In the genomic region with DNA sequence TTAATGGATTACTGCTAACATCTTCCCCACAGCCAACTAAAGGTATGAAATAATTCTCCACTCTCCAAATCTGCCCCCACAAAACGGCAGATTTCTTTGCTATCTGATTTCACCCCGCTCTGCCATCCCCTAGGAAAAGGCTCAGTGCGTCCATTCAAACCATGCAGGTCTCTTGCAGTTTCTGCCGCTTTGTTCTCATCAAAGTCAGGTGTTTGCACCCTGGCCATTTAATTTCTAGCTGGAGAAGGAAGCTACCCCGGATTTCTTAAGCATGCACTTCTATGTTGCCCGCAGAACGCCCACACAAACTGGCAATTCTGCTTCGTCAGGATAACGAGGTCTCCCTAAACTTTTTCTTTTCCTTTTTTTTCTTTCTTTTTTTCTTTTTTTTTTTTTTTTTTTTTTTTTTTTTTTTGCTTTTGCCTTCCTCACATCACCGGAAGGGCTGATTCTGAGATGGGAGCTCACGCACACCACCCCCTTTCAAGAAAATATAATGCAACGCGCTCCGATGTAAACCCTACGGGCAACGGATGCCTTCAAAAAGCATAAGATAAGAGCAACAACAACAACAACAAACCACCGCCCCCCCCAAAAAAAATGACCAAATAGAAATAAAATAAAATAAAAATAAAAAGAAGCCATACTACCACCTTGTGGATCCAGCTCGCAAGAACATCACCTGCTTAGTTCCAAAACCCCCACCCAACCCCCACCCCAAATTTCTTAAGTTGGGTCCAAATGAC, we compare ENCODE assay signal across 1 cellular context.
TF ChIP-seq lines count a peak whose summit lies in the region.

No MANE protein-coding gene starts in this region.

TF ChIP-seq in GM23338, 12 proteins besides CTCF, POLR2A, EP300 and RAD21 (continued from another document):
- TF ChIP-seq, protein P1, sequence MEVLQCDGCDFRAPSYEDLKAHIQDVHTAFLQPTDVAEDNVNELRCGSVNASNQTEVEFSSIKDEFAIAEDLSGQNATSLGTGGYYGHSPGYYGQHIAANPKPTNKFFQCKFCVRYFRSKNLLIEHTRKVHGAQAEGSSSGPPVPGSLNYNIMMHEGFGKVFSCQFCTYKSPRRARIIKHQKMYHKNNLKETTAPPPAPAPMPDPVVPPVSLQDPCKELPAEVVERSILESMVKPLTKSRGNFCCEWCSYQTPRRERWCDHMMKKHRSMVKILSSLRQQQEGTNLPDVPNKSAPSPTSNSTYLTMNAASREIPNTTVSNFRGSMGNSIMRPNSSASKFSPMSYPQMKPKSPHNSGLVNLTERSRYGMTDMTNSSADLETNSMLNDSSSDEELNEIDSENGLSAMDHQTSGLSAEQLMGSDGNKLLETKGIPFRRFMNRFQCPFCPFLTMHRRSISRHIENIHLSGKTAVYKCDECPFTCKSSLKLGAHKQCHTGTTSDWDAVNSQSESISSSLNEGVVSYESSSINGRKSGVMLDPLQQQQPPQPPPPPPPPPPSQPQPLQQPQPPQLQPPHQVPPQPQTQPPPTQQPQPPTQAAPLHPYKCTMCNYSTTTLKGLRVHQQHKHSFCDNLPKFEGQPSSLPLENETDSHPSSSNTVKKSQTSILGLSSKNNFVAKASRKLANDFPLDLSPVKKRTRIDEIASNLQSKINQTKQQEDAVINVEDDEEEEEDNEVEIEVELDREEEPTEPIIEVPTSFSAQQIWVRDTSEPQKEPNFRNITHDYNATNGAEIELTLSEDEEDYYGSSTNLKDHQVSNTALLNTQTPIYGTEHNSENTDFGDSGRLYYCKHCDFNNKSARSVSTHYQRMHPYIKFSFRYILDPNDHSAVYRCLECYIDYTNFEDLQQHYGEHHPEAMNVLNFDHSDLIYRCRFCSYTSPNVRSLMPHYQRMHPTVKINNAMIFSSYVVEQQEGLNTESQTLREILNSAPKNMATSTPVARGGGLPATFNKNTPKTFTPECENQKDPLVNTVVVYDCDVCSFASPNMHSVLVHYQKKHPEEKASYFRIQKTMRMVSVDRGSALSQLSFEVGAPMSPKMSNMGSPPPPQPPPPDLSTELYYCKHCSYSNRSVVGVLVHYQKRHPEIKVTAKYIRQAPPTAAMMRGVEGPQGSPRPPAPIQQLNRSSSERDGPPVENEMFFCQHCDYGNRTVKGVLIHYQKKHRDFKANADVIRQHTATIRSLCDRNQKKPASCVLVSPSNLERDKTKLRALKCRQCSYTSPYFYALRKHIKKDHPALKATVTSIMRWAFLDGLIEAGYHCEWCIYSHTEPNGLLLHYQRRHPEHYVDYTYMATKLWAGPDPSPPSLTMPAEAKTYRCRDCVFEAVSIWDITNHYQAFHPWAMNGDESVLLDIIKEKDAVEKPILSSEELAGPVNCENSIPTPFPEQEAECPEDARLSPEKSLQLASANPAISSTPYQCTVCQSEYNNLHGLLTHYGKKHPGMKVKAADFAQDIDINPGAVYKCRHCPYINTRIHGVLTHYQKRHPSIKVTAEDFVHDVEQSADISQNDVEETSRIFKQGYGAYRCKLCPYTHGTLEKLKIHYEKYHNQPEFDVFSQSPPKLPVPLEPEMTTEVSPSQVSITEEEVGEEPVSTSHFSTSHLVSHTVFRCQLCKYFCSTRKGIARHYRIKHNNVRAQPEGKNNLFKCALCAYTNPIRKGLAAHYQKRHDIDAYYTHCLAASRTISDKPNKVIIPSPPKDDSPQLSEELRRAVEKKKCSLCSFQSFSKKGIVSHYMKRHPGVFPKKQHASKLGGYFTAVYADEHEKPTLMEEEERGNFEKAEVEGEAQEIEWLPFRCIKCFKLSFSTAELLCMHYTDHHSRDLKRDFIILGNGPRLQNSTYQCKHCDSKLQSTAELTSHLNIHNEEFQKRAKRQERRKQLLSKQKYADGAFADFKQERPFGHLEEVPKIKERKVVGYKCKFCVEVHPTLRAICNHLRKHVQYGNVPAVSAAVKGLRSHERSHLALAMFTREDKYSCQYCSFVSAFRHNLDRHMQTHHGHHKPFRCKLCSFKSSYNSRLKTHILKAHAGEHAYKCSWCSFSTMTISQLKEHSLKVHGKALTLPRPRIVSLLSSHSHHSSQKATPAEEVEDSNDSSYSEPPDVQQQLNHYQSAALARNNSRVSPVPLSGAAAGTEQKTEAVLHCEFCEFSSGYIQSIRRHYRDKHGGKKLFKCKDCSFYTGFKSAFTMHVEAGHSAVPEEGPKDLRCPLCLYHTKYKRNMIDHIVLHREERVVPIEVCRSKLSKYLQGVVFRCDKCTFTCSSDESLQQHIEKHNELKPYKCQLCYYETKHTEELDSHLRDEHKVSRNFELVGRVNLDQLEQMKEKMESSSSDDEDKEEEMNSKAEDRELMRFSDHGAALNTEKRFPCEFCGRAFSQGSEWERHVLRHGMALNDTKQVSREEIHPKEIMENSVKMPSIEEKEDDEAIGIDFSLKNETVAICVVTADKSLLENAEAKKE (CRISPR knock-in tag; IDR thresholded peaks at IDR 0.05): no peak
- TF ChIP-seq EZH2phosphoT487 (IDR thresholded peaks at IDR 0.05; ENCODE audit: unreplicated experiment): no peak
